Comparison of ENCODE assay signal across 1 cellular context in the genomic region with DNA sequence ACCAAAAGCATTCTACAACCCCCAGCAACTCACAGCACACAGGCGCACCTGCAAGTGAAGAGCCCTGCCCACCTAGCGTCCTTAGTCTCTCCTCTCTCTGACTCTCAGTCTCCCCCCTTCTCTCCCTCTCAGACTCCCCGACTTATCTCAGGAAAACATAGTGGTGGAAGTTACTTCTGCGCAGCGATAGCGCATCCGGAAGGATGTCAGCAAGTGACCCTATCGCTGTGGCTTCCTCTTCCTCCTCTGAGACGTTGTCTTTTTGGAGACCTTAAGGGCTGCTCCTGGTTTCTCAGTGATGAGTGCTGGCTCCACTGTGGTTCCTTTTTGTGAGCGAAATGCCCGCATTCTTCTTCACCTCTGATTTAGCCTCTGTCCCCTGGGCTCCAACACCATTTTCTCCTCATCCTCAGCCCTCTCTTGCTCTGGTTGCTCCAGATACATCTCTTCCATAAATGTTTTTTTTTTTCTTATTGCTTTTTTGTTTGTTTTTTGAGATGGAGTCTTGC.
TF ChIP-seq lines count a peak whose summit lies in the region.

No MANE protein-coding gene starts in this region.

TF ChIP-seq in K562, 482 proteins besides CTCF, POLR2A, EP300 and RAD21 (continued from another document and continues in another):
- peak; percentile 99 for TF ChIP-seq DPF2 (IDR thresholded peaks at IDR 0.05)
- peak; percentile 96 for TF ChIP-seq NBN (IDR thresholded peaks at IDR 0.05; ENCODE audit: low read depth)
- no peak for TF ChIP-seq CBX5 (IDR thresholded peaks at IDR 0.05; ENCODE audit: borderline replicate concordance, low read depth)
- TF ChIP-seq, protein P1, sequence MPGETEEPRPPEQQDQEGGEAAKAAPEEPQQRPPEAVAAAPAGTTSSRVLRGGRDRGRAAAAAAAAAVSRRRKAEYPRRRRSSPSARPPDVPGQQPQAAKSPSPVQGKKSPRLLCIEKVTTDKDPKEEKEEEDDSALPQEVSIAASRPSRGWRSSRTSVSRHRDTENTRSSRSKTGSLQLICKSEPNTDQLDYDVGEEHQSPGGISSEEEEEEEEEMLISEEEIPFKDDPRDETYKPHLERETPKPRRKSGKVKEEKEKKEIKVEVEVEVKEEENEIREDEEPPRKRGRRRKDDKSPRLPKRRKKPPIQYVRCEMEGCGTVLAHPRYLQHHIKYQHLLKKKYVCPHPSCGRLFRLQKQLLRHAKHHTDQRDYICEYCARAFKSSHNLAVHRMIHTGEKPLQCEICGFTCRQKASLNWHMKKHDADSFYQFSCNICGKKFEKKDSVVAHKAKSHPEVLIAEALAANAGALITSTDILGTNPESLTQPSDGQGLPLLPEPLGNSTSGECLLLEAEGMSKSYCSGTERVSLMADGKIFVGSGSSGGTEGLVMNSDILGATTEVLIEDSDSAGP (CRISPR knock-in tag; IDR thresholded peaks at IDR 0.05): no peak
- no peak for TF ChIP-seq ZNF347 (CRISPR knock-in tag; IDR thresholded peaks at IDR 0.05; ENCODE audit: low read depth)
- no peak for TF ChIP-seq SP2 (IDR thresholded peaks at IDR 0.05; ENCODE audit: extremely low read depth, low read depth, low read length, poor library complexity, severe bottlenecking)
- no peak for TF ChIP-seq ZNF57 (CRISPR knock-in tag; IDR thresholded peaks at IDR 0.05)
- TF ChIP-seq ZNF146 (CRISPR knock-in tag; IDR thresholded peaks at IDR 0.05; ENCODE audit: unreplicated experiment): no peak
- TF ChIP-seq RBM25 (IDR thresholded peaks at IDR 0.05; ENCODE audit: low read depth, low read length, severe bottlenecking): no peak
- TF ChIP-seq, protein P2, sequence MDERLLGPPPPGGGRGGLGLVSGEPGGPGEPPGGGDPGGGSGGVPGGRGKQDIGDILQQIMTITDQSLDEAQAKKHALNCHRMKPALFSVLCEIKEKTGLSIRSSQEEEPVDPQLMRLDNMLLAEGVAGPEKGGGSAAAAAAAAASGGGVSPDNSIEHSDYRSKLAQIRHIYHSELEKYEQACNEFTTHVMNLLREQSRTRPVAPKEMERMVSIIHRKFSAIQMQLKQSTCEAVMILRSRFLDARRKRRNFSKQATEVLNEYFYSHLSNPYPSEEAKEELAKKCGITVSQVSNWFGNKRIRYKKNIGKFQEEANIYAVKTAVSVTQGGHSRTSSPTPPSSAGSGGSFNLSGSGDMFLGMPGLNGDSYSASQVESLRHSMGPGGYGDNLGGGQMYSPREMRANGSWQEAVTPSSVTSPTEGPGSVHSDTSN (CRISPR knock-in tag; IDR thresholded peaks at IDR 0.05; ENCODE audit: low read depth): no peak
- TF ChIP-seq, protein P2 (tag; conservative IDR thresholded peaks at IDR 0.05; ENCODE audit: low read depth): no peak; the same call in 1 of the 2 replicates
- no peak for TF ChIP-seq BCL6 (CRISPR knock-in tag; IDR thresholded peaks at IDR 0.05)
- TF ChIP-seq ZNF3 (CRISPR knock-in tag; IDR thresholded peaks at IDR 0.05): no peak
- TF ChIP-seq RBBP5 (IDR thresholded peaks at IDR 0.05; ENCODE audit: borderline replicate concordance, insufficient read depth, low read length, poor library complexity, severe bottlenecking): peak; percentile 32
- no peak for TF ChIP-seq GABPB2 (CRISPR knock-in tag; conservative IDR thresholded peaks at IDR 0.05)
- TF ChIP-seq BCOR (IDR thresholded peaks at IDR 0.05): peak; percentile 86
- TF ChIP-seq, protein P3, sequence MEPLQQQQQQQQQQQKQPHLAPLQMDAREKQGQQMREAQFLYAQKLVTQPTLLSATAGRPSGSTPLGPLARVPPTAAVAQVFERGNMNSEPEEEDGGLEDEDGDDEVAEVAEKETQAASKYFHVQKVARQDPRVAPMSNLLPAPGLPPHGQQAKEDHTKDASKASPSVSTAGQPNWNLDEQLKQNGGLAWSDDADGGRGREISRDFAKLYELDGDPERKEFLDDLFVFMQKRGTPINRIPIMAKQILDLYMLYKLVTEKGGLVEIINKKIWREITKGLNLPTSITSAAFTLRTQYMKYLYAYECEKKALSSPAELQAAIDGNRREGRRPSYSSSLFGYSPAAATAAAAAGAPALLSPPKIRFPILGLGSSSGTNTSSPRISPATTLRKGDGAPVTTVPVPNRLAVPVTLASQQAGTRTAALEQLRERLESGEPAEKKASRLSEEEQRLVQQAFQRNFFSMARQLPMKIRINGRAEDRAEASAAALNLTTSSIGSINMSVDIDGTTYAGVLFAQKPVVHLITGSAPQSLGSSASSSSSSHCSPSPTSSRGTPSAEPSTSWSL (CRISPR knock-in tag; IDR thresholded peaks at IDR 0.05; ENCODE audit: borderline replicate concordance): no peak
- TF ChIP-seq, protein P4, sequence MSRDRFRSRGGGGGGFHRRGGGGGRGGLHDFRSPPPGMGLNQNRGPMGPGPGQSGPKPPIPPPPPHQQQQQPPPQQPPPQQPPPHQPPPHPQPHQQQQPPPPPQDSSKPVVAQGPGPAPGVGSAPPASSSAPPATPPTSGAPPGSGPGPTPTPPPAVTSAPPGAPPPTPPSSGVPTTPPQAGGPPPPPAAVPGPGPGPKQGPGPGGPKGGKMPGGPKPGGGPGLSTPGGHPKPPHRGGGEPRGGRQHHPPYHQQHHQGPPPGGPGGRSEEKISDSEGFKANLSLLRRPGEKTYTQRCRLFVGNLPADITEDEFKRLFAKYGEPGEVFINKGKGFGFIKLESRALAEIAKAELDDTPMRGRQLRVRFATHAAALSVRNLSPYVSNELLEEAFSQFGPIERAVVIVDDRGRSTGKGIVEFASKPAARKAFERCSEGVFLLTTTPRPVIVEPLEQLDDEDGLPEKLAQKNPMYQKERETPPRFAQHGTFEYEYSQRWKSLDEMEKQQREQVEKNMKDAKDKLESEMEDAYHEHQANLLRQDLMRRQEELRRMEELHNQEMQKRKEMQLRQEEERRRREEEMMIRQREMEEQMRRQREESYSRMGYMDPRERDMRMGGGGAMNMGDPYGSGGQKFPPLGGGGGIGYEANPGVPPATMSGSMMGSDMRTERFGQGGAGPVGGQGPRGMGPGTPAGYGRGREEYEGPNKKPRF (IDR thresholded peaks at IDR 0.05; ENCODE audit: low read depth, low read length): no peak
- no peak for TF ChIP-seq THRAP3 (IDR thresholded peaks at IDR 0.05; ENCODE audit: borderline replicate concordance)
- TF ChIP-seq TAF1 (IDR thresholded peaks at IDR 0.05; ENCODE audit: control insufficient read depth, extremely low read depth, insufficient read depth, low read length, severe bottlenecking): peak; percentile 75
- TF ChIP-seq DMBX1 (CRISPR knock-in tag; IDR thresholded peaks at IDR 0.05; ENCODE audit: borderline replicate concordance): no peak
- no peak for TF ChIP-seq PHF20 (IDR thresholded peaks at IDR 0.05; ENCODE audit: partially characterized antibody)
- TF ChIP-seq SRF (CRISPR knock-in tag; IDR thresholded peaks at IDR 0.05): peak in 1 of 2 experiments; percentile 72; a peak in 2 of 4 replicates
- peak; percentile 80 for TF ChIP-seq ELF1 (tag; IDR thresholded peaks at IDR 0.05)
- TF ChIP-seq EP400 (IDR thresholded peaks at IDR 0.05): peak; percentile 77
- TF ChIP-seq KLF16 (IDR thresholded peaks at IDR 0.05): peak; percentile 96
- no peak for TF ChIP-seq ZNF77 (CRISPR knock-in tag; IDR thresholded peaks at IDR 0.05)
- TF ChIP-seq RCOR1 (IDR thresholded peaks at IDR 0.05; ENCODE audit: borderline replicate concordance in 1 of 2, low read depth in 2 of 2, low read length in 2 of 2): peak in 1 of 2 experiments; percentile 97; a peak in 3 of 4 replicates
- TF ChIP-seq, protein P5, sequence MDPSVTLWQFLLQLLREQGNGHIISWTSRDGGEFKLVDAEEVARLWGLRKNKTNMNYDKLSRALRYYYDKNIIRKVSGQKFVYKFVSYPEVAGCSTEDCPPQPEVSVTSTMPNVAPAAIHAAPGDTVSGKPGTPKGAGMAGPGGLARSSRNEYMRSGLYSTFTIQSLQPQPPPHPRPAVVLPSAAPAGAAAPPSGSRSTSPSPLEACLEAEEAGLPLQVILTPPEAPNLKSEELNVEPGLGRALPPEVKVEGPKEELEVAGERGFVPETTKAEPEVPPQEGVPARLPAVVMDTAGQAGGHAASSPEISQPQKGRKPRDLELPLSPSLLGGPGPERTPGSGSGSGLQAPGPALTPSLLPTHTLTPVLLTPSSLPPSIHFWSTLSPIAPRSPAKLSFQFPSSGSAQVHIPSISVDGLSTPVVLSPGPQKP (CRISPR knock-in tag; IDR thresholded peaks at IDR 0.05): no peak
- TF ChIP-seq RBM39 (optimal IDR thresholded peaks at IDR 0.05; ENCODE audit: low read depth, low read length): no peak
- peak; percentile 67 for TF ChIP-seq NR2C1 (IDR thresholded peaks at IDR 0.05)
- peak; percentile 74; the same call in 1 of the 2 replicates for TF ChIP-seq NR2C1 (tag; IDR thresholded peaks at IDR 0.05)
- peak; percentile 81 for TF ChIP-seq HMGN3 (IDR thresholded peaks at IDR 0.05; ENCODE audit: borderline replicate concordance, extremely low read depth, insufficient read length, low read depth, low read length)
- peak in 1 of 2 experiments; percentile 95; a peak in 2 of 4 replicates for TF ChIP-seq HDAC1 (IDR thresholded peaks at IDR 0.05)
- peak; percentile 90 for TF ChIP-seq SMAD1 (IDR thresholded peaks at IDR 0.05; ENCODE audit: low read depth, low read length, partially characterized antibody)
- TF ChIP-seq HDAC8 (tag; IDR thresholded peaks at IDR 0.05): no peak
- TF ChIP-seq, protein P6, sequence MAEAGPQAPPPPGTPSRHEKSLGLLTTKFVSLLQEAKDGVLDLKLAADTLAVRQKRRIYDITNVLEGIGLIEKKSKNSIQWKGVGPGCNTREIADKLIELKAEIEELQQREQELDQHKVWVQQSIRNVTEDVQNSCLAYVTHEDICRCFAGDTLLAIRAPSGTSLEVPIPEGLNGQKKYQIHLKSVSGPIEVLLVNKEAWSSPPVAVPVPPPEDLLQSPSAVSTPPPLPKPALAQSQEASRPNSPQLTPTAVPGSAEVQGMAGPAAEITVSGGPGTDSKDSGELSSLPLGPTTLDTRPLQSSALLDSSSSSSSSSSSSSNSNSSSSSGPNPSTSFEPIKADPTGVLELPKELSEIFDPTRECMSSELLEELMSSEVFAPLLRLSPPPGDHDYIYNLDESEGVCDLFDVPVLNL (CRISPR knock-in tag; IDR thresholded peaks at IDR 0.05; ENCODE audit: low read depth): no peak
- peak; percentile 88 for TF ChIP-seq HDAC2 (IDR thresholded peaks at IDR 0.05)
- TF ChIP-seq GTF2A2 (tag; IDR thresholded peaks at IDR 0.05): no peak
- peak; percentile 59; the same call in 1 of the 2 replicates for TF ChIP-seq MIER1 (IDR thresholded peaks at IDR 0.05; ENCODE audit: low read depth)
- TF ChIP-seq, protein P7, sequence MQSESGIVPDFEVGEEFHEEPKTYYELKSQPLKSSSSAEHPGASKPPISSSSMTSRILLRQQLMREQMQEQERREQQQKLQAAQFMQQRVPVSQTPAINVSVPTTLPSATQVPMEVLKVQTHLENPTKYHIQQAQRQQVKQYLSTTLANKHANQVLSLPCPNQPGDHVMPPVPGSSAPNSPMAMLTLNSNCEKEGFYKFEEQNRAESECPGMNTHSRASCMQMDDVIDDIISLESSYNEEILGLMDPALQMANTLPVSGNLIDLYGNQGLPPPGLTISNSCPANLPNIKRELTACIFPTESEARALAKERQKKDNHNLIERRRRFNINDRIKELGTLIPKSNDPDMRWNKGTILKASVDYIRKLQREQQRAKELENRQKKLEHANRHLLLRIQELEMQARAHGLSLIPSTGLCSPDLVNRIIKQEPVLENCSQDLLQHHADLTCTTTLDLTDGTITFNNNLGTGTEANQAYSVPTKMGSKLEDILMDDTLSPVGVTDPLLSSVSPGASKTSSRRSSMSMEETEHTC (IDR thresholded peaks at IDR 0.05): peak; percentile 24; the same call in 1 of the 2 replicates
- peak; percentile 98 for TF ChIP-seq RNF2 (IDR thresholded peaks at IDR 0.05)
- TF ChIP-seq, protein P8, sequence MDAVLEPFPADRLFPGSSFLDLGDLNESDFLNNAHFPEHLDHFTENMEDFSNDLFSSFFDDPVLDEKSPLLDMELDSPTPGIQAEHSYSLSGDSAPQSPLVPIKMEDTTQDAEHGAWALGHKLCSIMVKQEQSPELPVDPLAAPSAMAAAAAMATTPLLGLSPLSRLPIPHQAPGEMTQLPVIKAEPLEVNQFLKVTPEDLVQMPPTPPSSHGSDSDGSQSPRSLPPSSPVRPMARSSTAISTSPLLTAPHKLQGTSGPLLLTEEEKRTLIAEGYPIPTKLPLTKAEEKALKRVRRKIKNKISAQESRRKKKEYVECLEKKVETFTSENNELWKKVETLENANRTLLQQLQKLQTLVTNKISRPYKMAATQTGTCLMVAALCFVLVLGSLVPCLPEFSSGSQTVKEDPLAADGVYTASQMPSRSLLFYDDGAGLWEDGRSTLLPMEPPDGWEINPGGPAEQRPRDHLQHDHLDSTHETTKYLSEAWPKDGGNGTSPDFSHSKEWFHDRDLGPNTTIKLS (IDR thresholded peaks at IDR 0.05; ENCODE audit: borderline replicate concordance, low read depth): peak; percentile 48; the same call in 1 of the 2 replicates
- no peak for TF ChIP-seq ZFP30 (CRISPR knock-in tag; IDR thresholded peaks at IDR 0.05; ENCODE audit: borderline replicate concordance)
- no peak for TF ChIP-seq ELF2 (CRISPR knock-in tag; IDR thresholded peaks at IDR 0.05)
- TF ChIP-seq, protein P9, sequence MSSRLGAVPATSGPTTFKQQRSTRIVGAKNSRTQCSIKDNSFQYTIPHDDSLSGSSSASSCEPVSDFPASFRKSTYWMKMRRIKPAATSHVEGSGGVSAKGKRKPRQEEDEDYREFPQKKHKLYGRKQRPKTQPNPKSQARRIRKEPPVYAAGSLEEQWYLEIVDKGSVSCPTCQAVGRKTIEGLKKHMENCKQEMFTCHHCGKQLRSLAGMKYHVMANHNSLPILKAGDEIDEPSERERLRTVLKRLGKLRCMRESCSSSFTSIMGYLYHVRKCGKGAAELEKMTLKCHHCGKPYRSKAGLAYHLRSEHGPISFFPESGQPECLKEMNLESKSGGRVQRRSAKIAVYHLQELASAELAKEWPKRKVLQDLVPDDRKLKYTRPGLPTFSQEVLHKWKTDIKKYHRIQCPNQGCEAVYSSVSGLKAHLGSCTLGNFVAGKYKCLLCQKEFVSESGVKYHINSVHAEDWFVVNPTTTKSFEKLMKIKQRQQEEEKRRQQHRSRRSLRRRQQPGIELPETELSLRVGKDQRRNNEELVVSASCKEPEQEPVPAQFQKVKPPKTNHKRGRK (tag; IDR thresholded peaks at IDR 0.05): no peak
- TF ChIP-seq ARID1B (IDR thresholded peaks at IDR 0.05): peak; percentile 100
- TF ChIP-seq, protein P10, sequence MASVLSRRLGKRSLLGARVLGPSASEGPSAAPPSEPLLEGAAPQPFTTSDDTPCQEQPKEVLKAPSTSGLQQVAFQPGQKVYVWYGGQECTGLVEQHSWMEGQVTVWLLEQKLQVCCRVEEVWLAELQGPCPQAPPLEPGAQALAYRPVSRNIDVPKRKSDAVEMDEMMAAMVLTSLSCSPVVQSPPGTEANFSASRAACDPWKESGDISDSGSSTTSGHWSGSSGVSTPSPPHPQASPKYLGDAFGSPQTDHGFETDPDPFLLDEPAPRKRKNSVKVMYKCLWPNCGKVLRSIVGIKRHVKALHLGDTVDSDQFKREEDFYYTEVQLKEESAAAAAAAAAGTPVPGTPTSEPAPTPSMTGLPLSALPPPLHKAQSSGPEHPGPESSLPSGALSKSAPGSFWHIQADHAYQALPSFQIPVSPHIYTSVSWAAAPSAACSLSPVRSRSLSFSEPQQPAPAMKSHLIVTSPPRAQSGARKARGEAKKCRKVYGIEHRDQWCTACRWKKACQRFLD (CRISPR knock-in tag; IDR thresholded peaks at IDR 0.05): peak; percentile 87
- no peak for TF ChIP-seq ZNF696 (CRISPR knock-in tag; conservative IDR thresholded peaks at IDR 0.05)
- TF ChIP-seq CCNT2 (IDR thresholded peaks at IDR 0.05; ENCODE audit: borderline replicate concordance, extremely low read depth, insufficient read length, low read depth, low read length): peak; percentile 96
